17 cellular contexts compared by ENCODE assay signal in the genomic region with DNA sequence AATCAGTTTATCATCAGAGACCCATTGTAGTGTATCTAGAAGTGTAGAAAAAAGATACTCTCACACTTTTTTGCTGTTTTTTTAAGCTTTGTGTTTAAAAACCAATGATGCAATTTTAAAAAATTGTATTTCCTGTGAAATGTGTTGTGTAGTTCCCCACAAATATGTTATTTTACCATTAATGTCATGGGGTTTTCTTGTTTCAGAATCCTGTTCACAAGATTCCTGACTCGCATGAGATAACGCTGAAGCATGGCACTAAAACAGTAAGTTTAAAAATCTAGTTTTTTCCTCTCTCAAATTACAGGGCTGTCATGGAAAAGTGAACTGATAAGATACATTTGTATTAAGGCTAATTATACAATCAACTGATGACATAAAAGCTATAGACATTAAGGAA.
"Had no signal": no experiment of that assay in that cellular context is flagged by ENCODE, and none has a peak within 500 bp of the region (broad histone marks: within the 10 kb centered on the region; RNA-seq: fewer than 3 reads in every experiment).

No MANE protein-coding gene starts in this region.

- H3K27me3 ChIP-seq: foreskin keratinocyte, tibial artery, uterus had no signal

- FAIRE-seq: bronchial epithelial cell had no signal

- H3K4me3 Mint-ChIP-seq: activated CD4-positive, alpha-beta memory T cell treated with anti-CD3 and anti-CD28 coated beads for 36 hours; activated naive CD8-positive, alpha-beta T cell; activated T-cell treated with anti-CD3 and anti-CD28 coated beads, Interleukin-2, amount 50 U/mL, for 4 hours; natural killer cell had no signal

- H3K4me1 ChIP-seq: foreskin keratinocyte, left ventricle myocardium inferior, tibial artery, uterus had no signal

- H3K36me3 Mint-ChIP-seq: natural killer cell had no signal

- H3K27ac Mint-ChIP-seq: activated CD4-positive, alpha-beta memory T cell treated with anti-CD3 and anti-CD28 coated beads for 36 hours; activated naive CD8-positive, alpha-beta T cell; natural killer cell had no signal

- H3K4me3 ChIP-seq: left ventricle myocardium inferior, tibial artery, uterus had no signal

- DNase-seq: activated CD4-positive, alpha-beta memory T cell treated with anti-CD3 and anti-CD28 coated beads for 36 hours; activated effector memory CD4-positive, alpha-beta T cell treated with Interleukin-2 at 50 U/mL for 16 hours; activated T-cell treated with anti-CD3 and anti-CD28 coated beads, Interleukin-2, amount 50 U/mL, for 4 hours; foreskin keratinocyte; glutamatergic neuron; hypothalamus; left ventricle myocardium inferior; natural killer cell; small intestine; stimulated activated CD4-positive, alpha-beta T cell treated with anti-CD3 and anti-CD28 coated beads, Interleukin-4, amount 100 ng/mL, for 24 hours; stimulated activated naive CD4-positive, alpha-beta T cell; T-helper 1 cell; tibial artery; uterus; WERI-Rb-1 had no signal

- H3K27me3 Mint-ChIP-seq: activated CD4-positive, alpha-beta memory T cell treated with anti-CD3 and anti-CD28 coated beads for 36 hours; activated naive CD8-positive, alpha-beta T cell had no signal

- H3K36me3 ChIP-seq: uterus, WERI-Rb-1 had no signal

- H3K9me3 Mint-ChIP-seq: activated CD4-positive, alpha-beta memory T cell treated with anti-CD3 and anti-CD28 coated beads for 36 hours; activated T-cell treated with anti-CD3 and anti-CD28 coated beads, Interleukin-2, amount 50 U/mL, for 4 hours; natural killer cell had no signal

- H3K9me3 ChIP-seq: left ventricle myocardium inferior, tibial artery, uterus had no signal

- H3K27ac ChIP-seq: foreskin keratinocyte, left ventricle myocardium inferior, tibial artery, uterus, WERI-Rb-1 had no signal

- H3K4me1 Mint-ChIP-seq: natural killer cell had no signal

- ATAC-seq: activated T-cell treated with anti-CD3 and anti-CD28 coated beads, Interleukin-2, amount 50 U/mL, for 4 hours; foreskin keratinocyte; natural killer cell had no signal
